Comparison of ENCODE assay signal across 31 cellular contexts in genomic region chr16:1830213-1830612, GRCh38. TPM values are rescaled to one million over a fixed set of nuclear protein-coding genes. Genes with fewer than 3 reads are reported as not detected.
DNase-seq lines count a peak whose midpoint lies in the region; ATAC-seq and TF ChIP-seq lines count a peak whose summit lies in the region.
"Had no signal": no experiment of that assay in that cellular context is flagged by ENCODE, and none has a peak within 500 bp of the region (broad histone marks: within the 10 kb centered on the region; RNA-seq: fewer than 3 reads in every experiment).

No MANE protein-coding gene starts in this region.

- no peak for TF ChIP-seq CTCF in H9 (conservative IDR thresholded peaks at IDR 0.05)
- no peak for TF ChIP-seq CTCF in nephron (IDR thresholded peaks at IDR 0.05; ENCODE audit: unreplicated experiment in 3 of 3)

- peaks cover 6% of the 10 kb centered on the region; the same call in 1 of the 2 replicates for H3K27me3 Mint-ChIP-seq in H9 (ENCODE audit: low read depth)
- peaks cover 3% of the 10 kb centered on the region for H3K27me3 Mint-ChIP-seq in nephron (ENCODE audit: low read depth)
- no peaks in the 10 kb centered on the region for H3K27me3 Mint-ChIP-seq in naive thymus-derived CD4-positive, alpha-beta T cell
- H3K27me3 Mint-ChIP-seq: stimulated activated memory B cell treated with anti-CD40 and anti-IgM and Interleukin-4, amounts not matched to agents 10 μg/mL and 1 μg/mL and 100 μg/mL, for 72 hours had no signal

- no peak overlapping the region for H3K56ac ChIP-seq in H9 (ENCODE audit: insufficient read length, low read depth, low read length)

- no peak overlapping the region for H3K27ac Mint-ChIP-seq in H9
- H3K27ac Mint-ChIP-seq in nephron = peak overlapping the region in 2 of 3 experiments; percentile 20 to 54
- no peak overlapping the region for H3K27ac Mint-ChIP-seq in naive thymus-derived CD4-positive, alpha-beta T cell
- H3K27ac Mint-ChIP-seq: activated T-cell treated with anti-CD3 and anti-CD28 coated beads, Interleukin-2, amount 50 U/mL, for 72 hours; stimulated activated memory B cell treated with anti-CD40 and anti-IgM and Interleukin-4, amounts not matched to agents 10 μg/mL and 1 μg/mL and 100 μg/mL, for 72 hours had no signal

- H3K36me3 Mint-ChIP-seq in H9 (ENCODE audit: insufficient read depth in 1 of 3, low read depth in 3 of 3) = no peaks in the 10 kb centered on the region; a peak in 3 of 7 replicates
- peaks cover 15% of the 10 kb centered on the region for H3K36me3 Mint-ChIP-seq in nephron (ENCODE audit: low read depth)
- H3K36me3 Mint-ChIP-seq in naive thymus-derived CD4-positive, alpha-beta T cell = peaks cover 0 to 7% (median 0%) of the 10 kb centered on the region in 5 donors

- no peak overlapping the region for H3K4me3 Mint-ChIP-seq in H9
- peak overlapping the region; percentile 42 to 63 (median 52) for H3K4me3 Mint-ChIP-seq in nephron
- no peak overlapping the region for H3K4me3 Mint-ChIP-seq in naive thymus-derived CD4-positive, alpha-beta T cell
- H3K4me3 Mint-ChIP-seq: activated T-cell treated with anti-CD3 and anti-CD28 coated beads, Interleukin-2, amount 50 U/mL, for 72 hours; stimulated activated memory B cell treated with anti-CD40 and anti-IgM and Interleukin-4, amounts not matched to agents 10 μg/mL and 1 μg/mL and 100 μg/mL, for 72 hours had no signal

- H3K9me3 Mint-ChIP-seq in H9 (no peaks in the 10 kb centered on the region; a peak in 1 of 5 replicates), nephron (no peaks in the 10 kb centered on the region)
- H3K9me3 Mint-ChIP-seq in naive thymus-derived CD4-positive, alpha-beta T cell = peaks cover 0 to 2% (median 0%) of the 10 kb centered on the region in 11 donors
- H3K9me3 Mint-ChIP-seq: activated T-cell treated with anti-CD3 and anti-CD28 coated beads, Interleukin-2, amount 50 U/mL, for 72 hours; stimulated activated memory B cell treated with anti-CD40 and anti-IgM and Interleukin-4, amounts not matched to agents 10 μg/mL and 1 μg/mL and 100 μg/mL, for 72 hours had no signal

- peaks cover 0 to 4% (median 0%) of the 10 kb centered on the region in 3 experiments for H3K36me3 ChIP-seq in naive thymus-derived CD4-positive, alpha-beta T cell (ENCODE audit: control insufficient read depth in 2 of 3, insufficient read depth in 3 of 3, low read length in 3 of 3)
- H3K36me3 ChIP-seq: vagina had no signal

- no peak overlapping the region for H4K5ac ChIP-seq in H9 (ENCODE audit: insufficient read length, low read depth, low read length)

- POLR2A ChIA-PET in naive thymus-derived CD4-positive, alpha-beta T cell (lab: Charles Lee) = no interaction called here

- H2BK5ac ChIP-seq in H9 (ENCODE audit: insufficient read length, low read length) = no peak overlapping the region

- no peak overlapping the region for H3K23ac ChIP-seq in H9 (ENCODE audit: insufficient read length, low read depth, low read length)

- no peak overlapping the region for H3T11ph ChIP-seq in H9 (ENCODE audit: low read length)

- WGBS in H9 (ENCODE audit: extremely low coverage, insufficient read length, low lambda C conversion rate) = no CpG with 5 or more reads among the region's 3 CpGs

- H3K4me1 Mint-ChIP-seq in H9 (peaks cover 11 to 18% of the 10 kb centered on the region in 2 experiments), nephron (peaks cover 18% of the 10 kb centered on the region)
- H3K4me1 Mint-ChIP-seq in naive thymus-derived CD4-positive, alpha-beta T cell = peaks cover 13 to 45% (median 31%) of the 10 kb centered on the region in 7 donors

- H3K18ac ChIP-seq in H9 (ENCODE audit: insufficient read length, low read depth, low read length) = no peak overlapping the region

- H2BK12ac ChIP-seq in H9 (ENCODE audit: insufficient read length, low read depth, low read length) = peak overlapping the region; percentile 25

- no peak overlapping the region for H4K8ac ChIP-seq in H9 (replicated peaks; ENCODE audit: insufficient read length, low read depth, low read length)

- no peak overlapping the region for H2BK20ac ChIP-seq in H9 (ENCODE audit: low read depth, low read length, poor library complexity, severe bottlenecking)

- no peak overlapping the region for H3K27ac ChIP-seq in H9 (ENCODE audit: insufficient read length, low read depth, low read length)
- no peak overlapping the region for H3K27ac ChIP-seq in naive thymus-derived CD4-positive, alpha-beta T cell (ENCODE audit: low read depth, low read length)
- H3K27ac ChIP-seq: spleen, vagina, VCaP had no signal

- peaks cover 10% of the 10 kb centered on the region for H3K23me2 ChIP-seq in H9 (ENCODE audit: insufficient read length, low read depth, low read length, poor library complexity, severe bottlenecking)

- no peak overlapping the region for H4K91ac ChIP-seq in H9 (ENCODE audit: insufficient read length, low read depth, low read length)

- H3K4me3 ChIP-seq in naive thymus-derived CD4-positive, alpha-beta T cell (ENCODE audit: low read length) = no peak overlapping the region
- H3K4me3 ChIP-seq: MG63, spleen, vagina had no signal

- no peak for ATAC-seq in naive thymus-derived CD4-positive, alpha-beta T cell
- ATAC-seq: activated T-cell treated with anti-CD3 and anti-CD28 coated beads, Interleukin-2, amount 50 U/mL, for 72 hours; stimulated activated memory B cell treated with anti-CD40 and anti-IgM and Interleukin-4, amounts not matched to agents 10 μg/mL and 1 μg/mL and 100 μg/mL, for 72 hours had no signal

- H2BK15ac ChIP-seq in H9 (ENCODE audit: low read depth, low read length) = no peak overlapping the region

- no peaks in the 10 kb centered on the region for H3K9me3 ChIP-seq in H9 (ENCODE audit: control insufficient read depth, low read depth, low read length)
- no peaks in the 10 kb centered on the region for H3K9me3 ChIP-seq in naive thymus-derived CD4-positive, alpha-beta T cell (ENCODE audit: control insufficient read depth in 2 of 3, low read length in 3 of 3)
- H3K9me3 ChIP-seq: MG63, spleen, vagina had no signal

- peaks cover 9% of the 10 kb centered on the region for H3K79me1 ChIP-seq in H9 (ENCODE audit: insufficient read depth, low read depth, low read length, poor library complexity, severe bottlenecking)

- no peak overlapping the region for H3K14ac ChIP-seq in H9 (ENCODE audit: insufficient read depth, low read length)

- CTCF ChIA-PET in naive thymus-derived CD4-positive, alpha-beta T cell (lab: Charles Lee) = interaction anchor here (0.6 kb wide), 1 partner anchor 133 kb away, joined by 3 read pairs; no protein-coding TSS in a partner anchor

- no peak overlapping the region for H2BK120ac ChIP-seq in H9 (ENCODE audit: low read depth, low read length, poor library complexity, severe bottlenecking)

- no peak overlapping the region for H2AFZ ChIP-seq in H9 (ENCODE audit: low read length)

- intact Hi-C loops in naive thymus-derived CD4-positive, alpha-beta T cell (cut with micrococcal nuclease) = no loop called here

- peaks cover 2% of the 10 kb centered on the region; the same call in 1 of the 2 replicates for H3K4me1 ChIP-seq in H9 (ENCODE audit: insufficient read depth, low read length)
- peaks cover 11 to 14% of the 10 kb centered on the region in 2 donors for H3K4me1 ChIP-seq in naive thymus-derived CD4-positive, alpha-beta T cell (ENCODE audit: control insufficient read depth in 2 of 2, insufficient read depth in 2 of 2, low read length in 2 of 2)

- H3K79me2 ChIP-seq in H9 (ENCODE audit: insufficient read depth, low read length) = peaks cover 4% of the 10 kb centered on the region; the same call in 1 of the 2 replicates

- no peaks in the 10 kb centered on the region for H4K20me1 ChIP-seq in H9 (ENCODE audit: control insufficient read depth, insufficient read depth, insufficient read length)

- H3K9ac ChIP-seq in H9 (ENCODE audit: extremely low read depth, insufficient read length, low read length) = no peak overlapping the region

- DNase-seq in H9 = no peak
- peak; percentile 12 for DNase-seq in dermis blood vessel endothelial cell
- DNase-seq in naive thymus-derived CD4-positive, alpha-beta T cell = no peak
- DNase-seq in dedifferentiated amniotic fluid mesenchymal stem cell (ENCODE audit: extremely low spot score) = no peak
- no peak for DNase-seq in epidermal melanocyte (ENCODE audit: insufficient read length, low spot score)
- DNase-seq: ACHN; activated CD4-positive, alpha-beta T cell treated with anti-CD3 and anti-CD28 coated beads for 48 hours; activated naive CD4-positive, alpha-beta T cell treated with Interleukin-2 at 50 U/mL for 16 hours; activated T-cell treated with anti-CD3 and anti-CD28 coated beads, Interleukin-2, amount 50 U/mL, for 72 hours; anterior cingulate cortex; DMS79; kidney glomerular epithelial cell; MG63; NCI-H1436; NCI-H2107; NCI-H446; NCI-H82; spleen; stimulated activated CD4-positive, alpha-beta T cell treated with anti-CD3 and anti-CD28 coated beads, Interleukin-2, amount 100 ng/mL, for 48 hours had no signal

- no peak overlapping the region for H3K4me2 ChIP-seq in H9 (ENCODE audit: insufficient read depth, insufficient read length, low read length)

- no peak overlapping the region for H2AK5ac ChIP-seq in H9 (ENCODE audit: insufficient read length, low read length)

- H3K27me3 ChIP-seq in H9 (ENCODE audit: insufficient read depth, low read length) = no peaks in the 10 kb centered on the region
- H3K27me3 ChIP-seq in naive thymus-derived CD4-positive, alpha-beta T cell (ENCODE audit: control insufficient read depth in 2 of 2, insufficient read depth in 2 of 2, low read length in 2 of 2) = no peaks in the 10 kb centered on the region
- H3K27me3 ChIP-seq: MG63, spleen, vagina had no signal

- H3K4ac ChIP-seq in H9 (ENCODE audit: low read depth, low read length) = no peak overlapping the region

RNA-seq across cellular contexts. Expression of gene FAHD1, which starts 3.2 kb away (rescaled TPM):
- total RNA-seq in H9 (2021) = 13.2 and 16.2 TPM in 2 replicates
- total RNA-seq in dermis blood vessel endothelial cell = 79.7 and 82.4 TPM in 2 replicates
- 10 to 100 TPM in 1 of 5 experiments, 1 to 10 TPM in 4; 7.8 to 12.9 (median 9.7) TPM for total RNA-seq in naive thymus-derived CD4-positive, alpha-beta T cell
- 10 to 100 TPM; 27.5 to 28.6 TPM for polyA plus RNA-seq in naive thymus-derived CD4-positive, alpha-beta T cell

RNA-seq across cellular contexts. Expression of gene HAGH, which starts 3.6 kb away (rescaled TPM):
- total RNA-seq in H9 (2021) (30.0 and 31.0 TPM in 2 replicates), dermis blood vessel endothelial cell (76.5 and 89.2 TPM in 2 replicates)
- 10 to 100 TPM; 46.2 to 72.9 (median 48.9) TPM for total RNA-seq in naive thymus-derived CD4-positive, alpha-beta T cell
- 10 to 100 TPM; 39.4 to 62.4 TPM for polyA plus RNA-seq in naive thymus-derived CD4-positive, alpha-beta T cell

RNA-seq across cellular contexts. Expression of gene IGFALS, which starts 36.7 kb away (rescaled TPM):
- not detected in 2 replicates for total RNA-seq in H9 (2021)
- not detected in 2 replicates for total RNA-seq in dermis blood vessel endothelial cell
- total RNA-seq in naive thymus-derived CD4-positive, alpha-beta T cell = 1 to 10 TPM in 3 of 5 experiments, under 1 TPM in 2; 0.19 to 1.5 (median 1.1) TPM
- under 1 TPM in 1 of 2 donors, not detected in 1; 0.40 TPM for polyA plus RNA-seq in naive thymus-derived CD4-positive, alpha-beta T cell
- total RNA-seq: activated CD8-positive, alpha-beta memory T cell treated with anti-CD3 and anti-CD28 coated beads for 36 hours; dermis microvascular lymphatic vessel endothelial cell; endothelial cell of umbilical vein; H1; myocyte; temporal lobe; vagina had no signal
- polyA plus RNA-seq: BJ, endothelial cell of umbilical vein, H1 had no signal

RNA-seq across cellular contexts. Expression of gene MEIOB, which starts 41.8 kb away (rescaled TPM):
- total RNA-seq in H9 (2021) (1.3 and 1.6 TPM in 2 replicates), dermis blood vessel endothelial cell (not detected in 2 replicates)
- not detected for total RNA-seq in naive thymus-derived CD4-positive, alpha-beta T cell
- polyA plus RNA-seq in naive thymus-derived CD4-positive, alpha-beta T cell = not detected
- total RNA-seq: activated CD8-positive, alpha-beta memory T cell treated with anti-CD3 and anti-CD28 coated beads for 36 hours; cardiac septum; dermis microvascular lymphatic vessel endothelial cell; endothelial cell of umbilical vein; myocyte; spleen; vagina had no signal
- polyA plus RNA-seq: spleen had no signal

RNA-seq across cellular contexts. Expression of gene NUBP2, which starts 47.5 kb away (rescaled TPM):
- total RNA-seq in H9 (2021) (67.7 and 69.4 TPM in 2 replicates), dermis blood vessel endothelial cell (91.8 and 110 TPM in 2 replicates)
- 10 to 100 TPM; 39.3 to 60.2 (median 48.6) TPM for total RNA-seq in naive thymus-derived CD4-positive, alpha-beta T cell
- polyA plus RNA-seq in naive thymus-derived CD4-positive, alpha-beta T cell = 10 to 100 TPM; 96.7 to 98.9 TPM

Comparison
In these comparisons a context has a peak if more than half of its experiments do, and no peak if none do; other contexts are left out.
1. H3K27ac Mint-ChIP-seq: peak in nephron (2 of 3); none in H9 (0 of 3) and naive thymus-derived CD4-positive, alpha-beta T cell (0 of 9).
2. H3K4me3 Mint-ChIP-seq: peak in nephron (3 of 3); none in H9 (0 of 2) and naive thymus-derived CD4-positive, alpha-beta T cell (0 of 10).